In genomic region chr13:51589793-51590192, GRCh38 we compare ENCODE assay signal across 1 cellular context.
TF ChIP-seq lines count a peak whose summit lies in the region.

No MANE protein-coding gene starts in this region.

TF ChIP-seq in H1, 55 proteins besides CTCF, POLR2A, EP300 and RAD21:
- TF ChIP-seq TBP (IDR thresholded peaks at IDR 0.05; ENCODE audit: low read depth, low read length) (no peak), CHD2 (IDR thresholded peaks at IDR 0.05; ENCODE audit: low read length) (no peak), SP2 (IDR thresholded peaks at IDR 0.05; ENCODE audit: low read length) (no peak), TCF12 (IDR thresholded peaks at IDR 0.05; ENCODE audit: low read depth, low read length) (no peak), TAF1 (IDR thresholded peaks at IDR 0.05; ENCODE audit: low read depth, low read length) (no peak), RFX5 (IDR thresholded peaks at IDR 0.05; ENCODE audit: borderline replicate concordance, low read depth, low read length) (no peak), KDM1A (IDR thresholded peaks at IDR 0.05; ENCODE audit: borderline replicate concordance, low read length) (no peak), MAFK (IDR thresholded peaks at IDR 0.05; ENCODE audit: low read depth, low read length) (no peak), CREB1 (IDR thresholded peaks at IDR 0.05) (no peak), CBX8 (IDR thresholded peaks at IDR 0.05; ENCODE audit: borderline replicate concordance, low read depth, low read length) (no peak), SRF (IDR thresholded peaks at IDR 0.05; ENCODE audit: low read depth, low read length) (no peak), USF2 (IDR thresholded peaks at IDR 0.05; ENCODE audit: low read length) (no peak), BACH1 (IDR thresholded peaks at IDR 0.05; ENCODE audit: low read length) (no peak), EGR1 (IDR thresholded peaks at IDR 0.05; ENCODE audit: borderline replicate concordance, low read depth, low read length) (no peak)
- TF ChIP-seq, protein P1, sequence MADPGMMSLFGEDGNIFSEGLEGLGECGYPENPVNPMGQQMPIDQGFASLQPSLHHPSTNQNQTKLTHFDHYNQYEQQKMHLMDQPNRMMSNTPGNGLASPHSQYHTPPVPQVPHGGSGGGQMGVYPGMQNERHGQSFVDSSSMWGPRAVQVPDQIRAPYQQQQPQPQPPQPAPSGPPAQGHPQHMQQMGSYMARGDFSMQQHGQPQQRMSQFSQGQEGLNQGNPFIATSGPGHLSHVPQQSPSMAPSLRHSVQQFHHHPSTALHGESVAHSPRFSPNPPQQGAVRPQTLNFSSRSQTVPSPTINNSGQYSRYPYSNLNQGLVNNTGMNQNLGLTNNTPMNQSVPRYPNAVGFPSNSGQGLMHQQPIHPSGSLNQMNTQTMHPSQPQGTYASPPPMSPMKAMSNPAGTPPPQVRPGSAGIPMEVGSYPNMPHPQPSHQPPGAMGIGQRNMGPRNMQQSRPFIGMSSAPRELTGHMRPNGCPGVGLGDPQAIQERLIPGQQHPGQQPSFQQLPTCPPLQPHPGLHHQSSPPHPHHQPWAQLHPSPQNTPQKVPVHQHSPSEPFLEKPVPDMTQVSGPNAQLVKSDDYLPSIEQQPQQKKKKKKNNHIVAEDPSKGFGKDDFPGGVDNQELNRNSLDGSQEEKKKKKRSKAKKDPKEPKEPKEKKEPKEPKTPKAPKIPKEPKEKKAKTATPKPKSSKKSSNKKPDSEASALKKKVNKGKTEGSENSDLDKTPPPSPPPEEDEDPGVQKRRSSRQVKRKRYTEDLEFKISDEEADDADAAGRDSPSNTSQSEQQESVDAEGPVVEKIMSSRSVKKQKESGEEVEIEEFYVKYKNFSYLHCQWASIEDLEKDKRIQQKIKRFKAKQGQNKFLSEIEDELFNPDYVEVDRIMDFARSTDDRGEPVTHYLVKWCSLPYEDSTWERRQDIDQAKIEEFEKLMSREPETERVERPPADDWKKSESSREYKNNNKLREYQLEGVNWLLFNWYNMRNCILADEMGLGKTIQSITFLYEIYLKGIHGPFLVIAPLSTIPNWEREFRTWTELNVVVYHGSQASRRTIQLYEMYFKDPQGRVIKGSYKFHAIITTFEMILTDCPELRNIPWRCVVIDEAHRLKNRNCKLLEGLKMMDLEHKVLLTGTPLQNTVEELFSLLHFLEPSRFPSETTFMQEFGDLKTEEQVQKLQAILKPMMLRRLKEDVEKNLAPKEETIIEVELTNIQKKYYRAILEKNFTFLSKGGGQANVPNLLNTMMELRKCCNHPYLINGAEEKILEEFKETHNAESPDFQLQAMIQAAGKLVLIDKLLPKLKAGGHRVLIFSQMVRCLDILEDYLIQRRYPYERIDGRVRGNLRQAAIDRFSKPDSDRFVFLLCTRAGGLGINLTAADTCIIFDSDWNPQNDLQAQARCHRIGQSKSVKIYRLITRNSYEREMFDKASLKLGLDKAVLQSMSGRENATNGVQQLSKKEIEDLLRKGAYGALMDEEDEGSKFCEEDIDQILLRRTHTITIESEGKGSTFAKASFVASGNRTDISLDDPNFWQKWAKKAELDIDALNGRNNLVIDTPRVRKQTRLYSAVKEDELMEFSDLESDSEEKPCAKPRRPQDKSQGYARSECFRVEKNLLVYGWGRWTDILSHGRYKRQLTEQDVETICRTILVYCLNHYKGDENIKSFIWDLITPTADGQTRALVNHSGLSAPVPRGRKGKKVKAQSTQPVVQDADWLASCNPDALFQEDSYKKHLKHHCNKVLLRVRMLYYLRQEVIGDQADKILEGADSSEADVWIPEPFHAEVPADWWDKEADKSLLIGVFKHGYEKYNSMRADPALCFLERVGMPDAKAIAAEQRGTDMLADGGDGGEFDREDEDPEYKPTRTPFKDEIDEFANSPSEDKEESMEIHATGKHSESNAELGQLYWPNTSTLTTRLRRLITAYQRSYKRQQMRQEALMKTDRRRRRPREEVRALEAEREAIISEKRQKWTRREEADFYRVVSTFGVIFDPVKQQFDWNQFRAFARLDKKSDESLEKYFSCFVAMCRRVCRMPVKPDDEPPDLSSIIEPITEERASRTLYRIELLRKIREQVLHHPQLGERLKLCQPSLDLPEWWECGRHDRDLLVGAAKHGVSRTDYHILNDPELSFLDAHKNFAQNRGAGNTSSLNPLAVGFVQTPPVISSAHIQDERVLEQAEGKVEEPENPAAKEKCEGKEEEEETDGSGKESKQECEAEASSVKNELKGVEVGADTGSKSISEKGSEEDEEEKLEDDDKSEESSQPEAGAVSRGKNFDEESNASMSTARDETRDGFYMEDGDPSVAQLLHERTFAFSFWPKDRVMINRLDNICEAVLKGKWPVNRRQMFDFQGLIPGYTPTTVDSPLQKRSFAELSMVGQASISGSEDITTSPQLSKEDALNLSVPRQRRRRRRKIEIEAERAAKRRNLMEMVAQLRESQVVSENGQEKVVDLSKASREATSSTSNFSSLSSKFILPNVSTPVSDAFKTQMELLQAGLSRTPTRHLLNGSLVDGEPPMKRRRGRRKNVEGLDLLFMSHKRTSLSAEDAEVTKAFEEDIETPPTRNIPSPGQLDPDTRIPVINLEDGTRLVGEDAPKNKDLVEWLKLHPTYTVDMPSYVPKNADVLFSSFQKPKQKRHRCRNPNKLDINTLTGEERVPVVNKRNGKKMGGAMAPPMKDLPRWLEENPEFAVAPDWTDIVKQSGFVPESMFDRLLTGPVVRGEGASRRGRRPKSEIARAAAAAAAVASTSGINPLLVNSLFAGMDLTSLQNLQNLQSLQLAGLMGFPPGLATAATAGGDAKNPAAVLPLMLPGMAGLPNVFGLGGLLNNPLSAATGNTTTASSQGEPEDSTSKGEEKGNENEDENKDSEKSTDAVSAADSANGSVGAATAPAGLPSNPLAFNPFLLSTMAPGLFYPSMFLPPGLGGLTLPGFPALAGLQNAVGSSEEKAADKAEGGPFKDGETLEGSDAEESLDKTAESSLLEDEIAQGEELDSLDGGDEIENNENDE (IDR thresholded peaks at IDR 0.05; ENCODE audit: insufficient replicate concordance, low read length) = no peak
TF ChIP-seq in H1: peak in this region for 0.
